1 cellular context compared by ENCODE assay signal in genomic region chr1:20486457-20487235, GRCh38.
A peak's percentile ranks its signal among the peaks of the same experiment; 100 is the strongest.
TF ChIP-seq lines count a peak whose summit lies in the region.

No MANE protein-coding gene starts in this region.

TF ChIP-seq in HepG2, 621 proteins besides CTCF, POLR2A, EP300 and RAD21 (continued from another document and continues in another):
- TF ChIP-seq ZNF644 (CRISPR knock-in tag; IDR thresholded peaks at IDR 0.05; ENCODE audit: low read depth) (no peak), ZHX1 (CRISPR knock-in tag; IDR thresholded peaks at IDR 0.05; ENCODE audit: low read depth) (no peak), KDM4B (CRISPR knock-in tag; IDR thresholded peaks at IDR 0.05) (peak; percentile 55; the same call in 1 of the 2 replicates), CEBPG (CRISPR knock-in tag; IDR thresholded peaks at IDR 0.05) (no peak), ZNF850 (CRISPR knock-in tag; conservative IDR thresholded peaks at IDR 0.05) (no peak), ASH2L (IDR thresholded peaks at IDR 0.05; ENCODE audit: insufficient read length, low read depth, low read length) (peak; percentile 76), ZBTB26 (CRISPR knock-in tag; IDR thresholded peaks at IDR 0.05; ENCODE audit: borderline replicate concordance) (no peak), NFE2L1 (CRISPR knock-in tag; IDR thresholded peaks at IDR 0.05; ENCODE audit: borderline replicate concordance) (no peak), KDM1A (CRISPR knock-in tag; IDR thresholded peaks at IDR 0.05) (0 out of 2 replicates have a peak, but pooled peaks have one; percentile 8), HOMEZ (CRISPR knock-in tag; IDR thresholded peaks at IDR 0.05; ENCODE audit: low read depth) (no peak), ZNF10 (CRISPR knock-in tag; IDR thresholded peaks at IDR 0.05; ENCODE audit: borderline replicate concordance, low read depth) (no peak), XBP1 (CRISPR knock-in tag; IDR thresholded peaks at IDR 0.05) (no peak), ZNF460 (CRISPR knock-in tag; IDR thresholded peaks at IDR 0.05; ENCODE audit: borderline replicate concordance) (no peak), NONO (IDR thresholded peaks at IDR 0.05) (no peak), NONO (CRISPR knock-in tag; conservative IDR thresholded peaks at IDR 0.05) (peak; percentile 71; the same call in 1 of the 2 replicates), ZFP36L1 (CRISPR knock-in tag; IDR thresholded peaks at IDR 0.05) (peak; percentile 61; the same call in 1 of the 2 replicates), NFRKB (IDR thresholded peaks at IDR 0.05) (no peak), ZSCAN22 (CRISPR knock-in tag; IDR thresholded peaks at IDR 0.05) (no peak), MEIS2 (CRISPR knock-in tag; IDR thresholded peaks at IDR 0.05) (no peak), ADNP (CRISPR knock-in tag; IDR thresholded peaks at IDR 0.05) (no peak), PAF1 (CRISPR knock-in tag; IDR thresholded peaks at IDR 0.05) (0 out of 2 replicates have a peak, but pooled peaks have one; percentile 33), ZSCAN9 (CRISPR knock-in tag; IDR thresholded peaks at IDR 0.05; ENCODE audit: borderline replicate concordance) (0 out of 2 replicates have a peak, but pooled peaks have one; percentile 24), EED (CRISPR knock-in tag; IDR thresholded peaks at IDR 0.05) (0 out of 2 replicates have a peak, but pooled peaks have one; percentile 7), HNRNPUL1 (IDR thresholded peaks at IDR 0.05; ENCODE audit: low read depth, low read length) (no peak), POGZ (CRISPR knock-in tag; IDR thresholded peaks at IDR 0.05) (peak; percentile 36; the same call in 1 of the 2 replicates), ZNF547 (CRISPR knock-in tag; IDR thresholded peaks at IDR 0.05) (peak; percentile 89), ZNF225 (CRISPR knock-in tag; IDR thresholded peaks at IDR 0.05) (0 out of 2 replicates have a peak, but pooled peaks have one; percentile 50), SP2 (CRISPR knock-in tag; IDR thresholded peaks at IDR 0.05) (no peak), SRSF9 (IDR thresholded peaks at IDR 0.05; ENCODE audit: borderline replicate concordance, insufficient read depth, low read depth, low read length, poor library complexity, severe bottlenecking) (no peak), ZNF775 (CRISPR knock-in tag; IDR thresholded peaks at IDR 0.05; ENCODE audit: borderline replicate concordance) (no peak), FOXK1 (CRISPR knock-in tag; IDR thresholded peaks at IDR 0.05; ENCODE audit: borderline replicate concordance, low read depth) (peak; percentile 20; the same call in 1 of the 2 replicates), ZNF383 (CRISPR knock-in tag; IDR thresholded peaks at IDR 0.05; ENCODE audit: borderline replicate concordance) (no peak), ZNF556 (CRISPR knock-in tag; IDR thresholded peaks at IDR 0.05; ENCODE audit: borderline replicate concordance) (peak; percentile 67; the same call in 1 of the 2 replicates), ZNF839 (CRISPR knock-in tag; IDR thresholded peaks at IDR 0.05; ENCODE audit: borderline replicate concordance) (peak; percentile 72; the same call in 1 of the 2 replicates), GFI1 (CRISPR knock-in tag; IDR thresholded peaks at IDR 0.05; ENCODE audit: borderline replicate concordance) (0 out of 2 replicates have a peak, but pooled peaks have one; percentile 22), SMARCC2 (IDR thresholded peaks at IDR 0.05) (no peak), NCOA5 (CRISPR knock-in tag; IDR thresholded peaks at IDR 0.05) (no peak), ESRRA (CRISPR knock-in tag; IDR thresholded peaks at IDR 0.05; ENCODE audit: low read depth) (peak; percentile 55; the same call in 1 of the 2 replicates), ZNF572 (CRISPR knock-in tag; IDR thresholded peaks at IDR 0.05) (no peak), ZNF552 (CRISPR knock-in tag; IDR thresholded peaks at IDR 0.05; ENCODE audit: borderline replicate concordance) (no peak), TARDBP (CRISPR knock-in tag; IDR thresholded peaks at IDR 0.05) (peak; percentile 88)
- TF ChIP-seq, protein P1, sequence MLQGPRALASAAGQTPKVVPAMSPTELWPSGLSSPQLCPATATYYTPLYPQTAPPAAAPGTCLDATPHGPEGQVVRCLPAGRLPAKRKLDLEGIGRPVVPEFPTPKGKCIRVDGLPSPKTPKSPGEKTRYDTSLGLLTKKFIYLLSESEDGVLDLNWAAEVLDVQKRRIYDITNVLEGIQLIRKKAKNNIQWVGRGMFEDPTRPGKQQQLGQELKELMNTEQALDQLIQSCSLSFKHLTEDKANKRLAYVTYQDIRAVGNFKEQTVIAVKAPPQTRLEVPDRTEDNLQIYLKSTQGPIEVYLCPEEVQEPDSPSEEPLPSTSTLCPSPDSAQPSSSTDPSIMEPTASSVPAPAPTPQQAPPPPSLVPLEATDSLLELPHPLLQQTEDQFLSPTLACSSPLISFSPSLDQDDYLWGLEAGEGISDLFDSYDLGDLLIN (CRISPR knock-in tag; IDR thresholded peaks at IDR 0.05; ENCODE audit: borderline replicate concordance) = no peak
- TF ChIP-seq, protein P2, sequence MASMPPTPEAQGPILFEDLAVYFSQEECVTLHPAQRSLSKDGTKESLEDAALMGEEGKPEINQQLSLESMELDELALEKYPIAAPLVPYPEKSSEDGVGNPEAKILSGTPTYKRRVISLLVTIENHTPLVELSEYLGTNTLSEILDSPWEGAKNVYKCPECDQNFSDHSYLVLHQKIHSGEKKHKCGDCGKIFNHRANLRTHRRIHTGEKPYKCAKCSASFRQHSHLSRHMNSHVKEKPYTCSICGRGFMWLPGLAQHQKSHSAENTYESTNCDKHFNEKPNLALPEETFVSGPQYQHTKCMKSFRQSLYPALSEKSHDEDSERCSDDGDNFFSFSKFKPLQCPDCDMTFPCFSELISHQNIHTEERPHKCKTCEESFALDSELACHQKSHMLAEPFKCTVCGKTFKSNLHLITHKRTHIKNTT (CRISPR knock-in tag; IDR thresholded peaks at IDR 0.05) = no peak
- TF ChIP-seq, protein P3, sequence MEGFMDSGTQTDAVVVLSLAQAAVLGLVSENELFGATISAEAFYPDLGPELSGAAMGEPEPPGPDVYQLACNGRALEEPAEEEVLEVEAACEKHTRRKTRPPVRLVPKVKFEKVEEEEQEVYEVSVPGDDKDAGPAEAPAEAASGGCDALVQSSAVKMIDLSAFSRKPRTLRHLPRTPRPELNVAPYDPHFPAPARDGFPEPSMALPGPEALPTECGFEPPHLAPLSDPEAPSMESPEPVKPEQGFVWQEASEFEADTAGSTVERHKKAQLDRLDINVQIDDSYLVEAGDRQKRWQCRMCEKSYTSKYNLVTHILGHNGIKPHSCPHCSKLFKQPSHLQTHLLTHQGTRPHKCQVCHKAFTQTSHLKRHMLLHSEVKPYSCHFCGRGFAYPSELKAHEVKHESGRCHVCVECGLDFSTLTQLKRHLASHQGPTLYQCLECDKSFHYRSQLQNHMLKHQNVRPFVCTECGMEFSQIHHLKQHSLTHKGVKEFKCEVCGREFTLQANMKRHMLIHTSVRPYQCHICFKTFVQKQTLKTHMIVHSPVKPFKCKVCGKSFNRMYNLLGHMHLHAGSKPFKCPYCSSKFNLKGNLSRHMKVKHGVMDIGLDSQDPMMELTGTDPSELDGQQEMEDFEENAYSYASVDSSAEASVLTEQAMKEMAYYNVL (CRISPR knock-in tag; IDR thresholded peaks at IDR 0.05; ENCODE audit: borderline replicate concordance) = peak; percentile 65
- TF ChIP-seq, protein P4, sequence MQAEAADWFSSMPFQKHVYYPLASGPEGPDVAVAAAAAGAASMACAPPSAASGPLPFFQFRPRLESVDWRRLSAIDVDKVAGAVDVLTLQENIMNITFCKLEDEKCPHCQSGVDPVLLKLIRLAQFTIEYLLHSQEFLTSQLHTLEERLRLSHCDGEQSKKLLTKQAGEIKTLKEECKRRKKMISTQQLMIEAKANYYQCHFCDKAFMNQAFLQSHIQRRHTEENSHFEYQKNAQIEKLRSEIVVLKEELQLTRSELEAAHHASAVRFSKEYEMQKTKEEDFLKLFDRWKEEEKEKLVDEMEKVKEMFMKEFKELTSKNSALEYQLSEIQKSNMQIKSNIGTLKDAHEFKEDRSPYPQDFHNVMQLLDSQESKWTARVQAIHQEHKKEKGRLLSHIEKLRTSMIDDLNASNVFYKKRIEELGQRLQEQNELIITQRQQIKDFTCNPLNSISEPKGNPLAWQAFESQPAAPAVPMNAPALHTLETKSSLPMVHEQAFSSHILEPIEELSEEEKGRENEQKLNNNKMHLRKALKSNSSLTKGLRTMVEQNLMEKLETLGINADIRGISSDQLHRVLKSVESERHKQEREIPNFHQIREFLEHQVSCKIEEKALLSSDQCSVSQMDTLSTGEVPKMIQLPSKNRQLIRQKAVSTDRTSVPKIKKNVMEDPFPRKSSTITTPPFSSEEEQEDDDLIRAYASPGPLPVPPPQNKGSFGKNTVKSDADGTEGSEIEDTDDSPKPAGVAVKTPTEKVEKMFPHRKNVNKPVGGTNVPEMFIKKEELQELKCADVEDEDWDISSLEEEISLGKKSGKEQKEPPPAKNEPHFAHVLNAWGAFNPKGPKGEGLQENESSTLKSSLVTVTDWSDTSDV (CRISPR knock-in tag; IDR thresholded peaks at IDR 0.05) = 0 out of 2 replicates have a peak, but pooled peaks have one; percentile 61
- TF ChIP-seq, protein P5, sequence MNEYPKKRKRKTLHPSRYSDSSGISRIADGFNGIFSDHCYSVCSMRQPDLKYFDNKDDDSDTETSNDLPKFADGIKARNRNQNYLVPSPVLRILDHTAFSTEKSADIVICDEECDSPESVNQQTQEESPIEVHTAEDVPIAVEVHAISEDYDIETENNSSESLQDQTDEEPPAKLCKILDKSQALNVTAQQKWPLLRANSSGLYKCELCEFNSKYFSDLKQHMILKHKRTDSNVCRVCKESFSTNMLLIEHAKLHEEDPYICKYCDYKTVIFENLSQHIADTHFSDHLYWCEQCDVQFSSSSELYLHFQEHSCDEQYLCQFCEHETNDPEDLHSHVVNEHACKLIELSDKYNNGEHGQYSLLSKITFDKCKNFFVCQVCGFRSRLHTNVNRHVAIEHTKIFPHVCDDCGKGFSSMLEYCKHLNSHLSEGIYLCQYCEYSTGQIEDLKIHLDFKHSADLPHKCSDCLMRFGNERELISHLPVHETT (CRISPR knock-in tag; conservative IDR thresholded peaks at IDR 0.05) = peak; percentile 76; the same call in 1 of the 2 replicates
- TF ChIP-seq, protein P6, sequence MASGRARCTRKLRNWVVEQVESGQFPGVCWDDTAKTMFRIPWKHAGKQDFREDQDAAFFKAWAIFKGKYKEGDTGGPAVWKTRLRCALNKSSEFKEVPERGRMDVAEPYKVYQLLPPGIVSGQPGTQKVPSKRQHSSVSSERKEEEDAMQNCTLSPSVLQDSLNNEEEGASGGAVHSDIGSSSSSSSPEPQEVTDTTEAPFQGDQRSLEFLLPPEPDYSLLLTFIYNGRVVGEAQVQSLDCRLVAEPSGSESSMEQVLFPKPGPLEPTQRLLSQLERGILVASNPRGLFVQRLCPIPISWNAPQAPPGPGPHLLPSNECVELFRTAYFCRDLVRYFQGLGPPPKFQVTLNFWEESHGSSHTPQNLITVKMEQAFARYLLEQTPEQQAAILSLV (CRISPR knock-in tag; IDR thresholded peaks at IDR 0.05; ENCODE audit: borderline replicate concordance) = no peak
